ENCODE assay signal across 3 cellular contexts in genomic region chr11:75596914-75597313, GRCh38.
"Had no signal": no experiment of that assay in that cellular context is flagged by ENCODE, and none has a peak within 500 bp of the region (broad histone marks: within the 10 kb centered on the region; RNA-seq: fewer than 3 reads in every experiment).

No MANE protein-coding gene starts in this region.

- DNase-seq: HCEC 1CT had no signal

- H3K27ac ChIP-seq: HL-60 had no signal

- H3K4me3 ChIP-seq: GM23338 had no signal

- H3K4me2 ChIP-seq: GM23338 had no signal

- H2AFZ ChIP-seq: GM23338 had no signal
